ENCODE assay signal across 24 cellular contexts in the genomic region with DNA sequence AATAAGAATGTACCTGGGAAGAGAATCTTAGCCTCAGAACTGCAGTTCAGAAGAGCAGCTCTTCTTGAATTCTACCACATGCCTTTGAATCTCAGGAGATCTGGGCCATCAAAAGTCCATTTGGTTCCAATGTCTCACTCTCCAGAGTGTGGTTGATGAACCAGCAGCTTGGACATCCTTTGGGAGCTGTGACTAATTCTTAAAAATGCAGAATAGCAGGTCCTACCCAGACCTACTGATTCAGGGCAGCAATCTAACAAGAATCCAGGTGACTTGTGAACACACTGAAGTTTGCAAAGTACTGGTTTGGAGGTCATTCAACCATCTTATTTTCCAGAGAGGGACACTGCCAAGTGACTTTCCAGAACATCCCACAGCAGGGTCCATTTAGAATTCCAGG.
A peak's percentile ranks its signal among the peaks of the same experiment; 100 is the strongest.
DNase-seq lines count a peak whose midpoint lies in the region; ATAC-seq, FAIRE-seq and TF ChIP-seq lines count a peak whose summit lies in the region.
"Had no signal": no experiment of that assay in that cellular context is flagged by ENCODE, and none has a peak within 500 bp of the region (broad histone marks: within the 10 kb centered on the region; RNA-seq: fewer than 3 reads in every experiment).

No MANE protein-coding gene starts in this region.

- no peak overlapping the region for H3K4me3 ChIP-seq in bronchial epithelial cell (ENCODE audit: low read depth, low read length)
- H3K4me3 ChIP-seq: A549; BLaER1 treated with 17β-estradiol and CSF1 and Interleukin-3, amounts not matched to agents 10 nM and 100 nM; HAP-1 had no signal

- H3K36me3 ChIP-seq in bronchial epithelial cell (ENCODE audit: control insufficient read depth, insufficient read depth, low read length): no peaks in the 10 kb centered on the region
- H3K36me3 ChIP-seq: BE2C; BLaER1 treated with 17β-estradiol and CSF1 and Interleukin-3, amounts not matched to agents 10 nM and 100 nM; HAP-1 had no signal

- no peaks in the 10 kb centered on the region for H3K4me1 ChIP-seq in foreskin keratinocyte
- H3K4me1 ChIP-seq: A549, BE2C, HAP-1 had no signal

- FAIRE-seq in bronchial epithelial cell (lab: Jason Lieb, UNC): no peak
- FAIRE-seq: A549, GM12891, H54 had no signal

- ATAC-seq in foreskin keratinocyte (peak; percentile 53), GM18505 (IDR thresholded peaks at IDR 0.05; ENCODE audit: unreplicated experiment) (no peak), HG02642 (IDR thresholded peaks at IDR 0.05; ENCODE audit: poor library complexity, unreplicated experiment) (no peak)
- ATAC-seq: A549 had no signal

- peak; percentile 4 for DNase-seq in M059J (ENCODE audit: low read depth)
- DNase-seq in bronchial epithelial cell (ENCODE audit: low read depth): peak; percentile 22
- peak; percentile 11 to 45 for DNase-seq in foreskin keratinocyte
- peak; percentile 9 for DNase-seq in renal cortical epithelial cell (ENCODE audit: low read depth)
- DNase-seq in COLO829 (ENCODE audit: low spot score): no peak
- DNase-seq: 8988T; ACHN; AML-193; Calu3; CD4-positive, alpha-beta T cell; CD8-positive, alpha-beta memory T cell; DMS53; DMS79 treated with DMSO at 0.1 percent for 48 hours; GF-D8; GOT3; HFFc6 had no signal

- H3K27me3 ChIP-seq in bronchial epithelial cell (ENCODE audit: control insufficient read depth, insufficient read depth, low read length): no peaks in the 10 kb centered on the region
- no peaks in the 10 kb centered on the region for H3K27me3 ChIP-seq in foreskin keratinocyte
- H3K27me3 ChIP-seq: BE2C; BLaER1 treated with 17β-estradiol and CSF1 and Interleukin-3, amounts not matched to agents 10 nM and 100 nM had no signal

- no peak overlapping the region for H3K27ac ChIP-seq in foreskin keratinocyte
- H3K27ac ChIP-seq: A549; BLaER1 treated with 17β-estradiol and CSF1 and Interleukin-3, amounts not matched to agents 10 nM and 100 nM had no signal

- TF ChIP-seq POLR2A in GM18505 (IDR thresholded peaks at IDR 0.05; ENCODE audit: borderline replicate concordance, extremely low read depth, insufficient read depth, insufficient read length): no peak

- TF ChIP-seq CTCF in bronchial epithelial cell (IDR thresholded peaks at IDR 0.05; ENCODE audit: insufficient read depth, low read length, severe bottlenecking) (no peak), foreskin keratinocyte (conservative IDR thresholded peaks at IDR 0.05) (no peak)
